In the genomic region with DNA sequence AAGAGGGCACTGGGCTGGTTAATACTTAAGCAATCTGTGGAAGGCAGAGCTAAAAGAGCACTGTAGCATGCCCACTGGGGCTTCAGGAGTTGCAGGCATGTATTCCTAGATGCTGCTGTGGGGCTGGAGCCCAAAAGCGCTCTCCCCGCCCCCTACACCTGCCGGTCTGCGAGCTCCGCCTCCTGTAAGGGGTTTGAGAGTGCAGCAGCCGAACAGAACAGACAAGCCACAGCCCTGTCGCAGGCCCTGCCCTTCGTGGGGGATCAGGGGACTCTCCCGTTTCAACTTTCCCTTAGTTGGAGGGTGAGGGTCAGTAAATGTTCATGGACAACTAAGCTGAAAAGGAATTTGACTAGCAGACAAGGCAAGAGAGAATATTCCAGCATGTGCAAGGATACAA, we compare ENCODE assay signal across 23 cellular contexts. TPM values are rescaled to one million over a fixed set of nuclear protein-coding genes. Genes with fewer than 3 reads are reported as not detected.
DNase-seq lines count a peak whose midpoint lies in the region; ATAC-seq, FAIRE-seq and TF ChIP-seq lines count a peak whose summit lies in the region.
"Had no signal": no experiment of that assay in that cellular context is flagged by ENCODE, and none has a peak within 500 bp of the region (broad histone marks: within the 10 kb centered on the region; RNA-seq: fewer than 3 reads in every experiment).

No MANE protein-coding gene starts in this region.

- peaks cover 3% of the 10 kb centered on the region for H3K36me3 ChIP-seq in mammary epithelial cell (ENCODE audit: insufficient read depth, low read length)
- H3K36me3 ChIP-seq in kidney (ENCODE audit: control insufficient read depth in 1 of 2, insufficient read depth in 2 of 2, low read length in 2 of 2) = no peaks in the 10 kb centered on the region

- no peak overlapping the region for H3K4me3 ChIP-seq in mammary epithelial cell (replicated peaks in 1 of 3; ENCODE audit: insufficient read depth in 1 of 3, low read depth in 2 of 3, low read length in 3 of 3)
- no peak overlapping the region for H3K4me3 ChIP-seq in kidney (ENCODE audit: low read length in 2 of 2)
- H3K4me3 ChIP-seq: A549; BLaER1 treated with 17β-estradiol and CSF1 and Interleukin-3, amounts not matched to agents 10 nM and 100 nM had no signal

- H3K9ac ChIP-seq in mammary epithelial cell (ENCODE audit: insufficient read depth, low read length) (no peak overlapping the region), kidney (ENCODE audit: low read length in 2 of 2) (no peak overlapping the region)
- H3K9ac ChIP-seq: BLaER1 treated with 17β-estradiol and CSF1 and Interleukin-3, amounts not matched to agents 10 nM and 100 nM had no signal

- 88% methylated on average over 7 of the region's 9 CpGs for WGBS in mammary epithelial cell (ENCODE audit: low coverage, missing lambda C conversion rate)

- FAIRE-seq in kidney (lab: Jason Lieb, UNC) = no peak
- FAIRE-seq: A549, D721Med, G401.6, GM12891, GM19239 had no signal

- no peaks in the 10 kb centered on the region for H3K27me3 Mint-ChIP-seq in MCF 10A (ENCODE audit: insufficient read depth, unreplicated experiment)
- no peaks in the 10 kb centered on the region for H3K27me3 Mint-ChIP-seq in dendritic cell treated with granulocyte-macrophage colony-stimulating factor and Interleukin-4, amounts not matched to agents 40 ng/mL and 50 ng/mL, for 4 days
- H3K27me3 Mint-ChIP-seq in stimulated activated naive CD8-positive, alpha-beta T cell treated with anti-CD3 and anti-CD28 coated beads, Interleukin-15, amount 100 ng/mL, for 72 hours = no peaks in the 10 kb centered on the region
- H3K27me3 Mint-ChIP-seq: B cell; CD4-positive, alpha-beta T cell had no signal

- no peaks in the 10 kb centered on the region for H3K4me1 ChIP-seq in mammary epithelial cell (ENCODE audit: insufficient read depth, low read length)
- H3K4me1 ChIP-seq in kidney (ENCODE audit: control insufficient read depth in 1 of 2, insufficient read depth in 1 of 2, low read depth in 1 of 2, low read length in 2 of 2) = no peaks in the 10 kb centered on the region
- H3K4me1 ChIP-seq: Caco-2 had no signal

- BruUV-seq in MCF 10A (replicated peaks; lab: Mats Ljungman, UMichigan) (no TSS peak), mammary epithelial cell (replicated peaks; lab: Mats Ljungman, UMichigan) (no TSS peak)

- no peaks in the 10 kb centered on the region for H3K27me3 ChIP-seq in mammary epithelial cell (ENCODE audit: insufficient read depth, low read length)
- H3K27me3 ChIP-seq: BLaER1 treated with 17β-estradiol and CSF1 and Interleukin-3, amounts not matched to agents 10 nM and 100 nM had no signal

- no peaks in the 10 kb centered on the region for H3K9me3 ChIP-seq in mammary epithelial cell (replicated peaks; ENCODE audit: insufficient read depth, low read length)
- H3K9me3 ChIP-seq in kidney (ENCODE audit: control insufficient read depth in 1 of 2, low read length in 2 of 2) = no peaks in the 10 kb centered on the region
- H3K9me3 ChIP-seq: A549, Caco-2 had no signal

- H3K9me3 Mint-ChIP-seq in MCF 10A (ENCODE audit: unreplicated experiment) = no peaks in the 10 kb centered on the region
- H3K9me3 Mint-ChIP-seq in dendritic cell treated with granulocyte-macrophage colony-stimulating factor and Interleukin-4, amounts not matched to agents 40 ng/mL and 50 ng/mL, for 4 days = no peaks in the 10 kb centered on the region
- H3K9me3 Mint-ChIP-seq in stimulated activated naive CD8-positive, alpha-beta T cell treated with anti-CD3 and anti-CD28 coated beads, Interleukin-15, amount 100 ng/mL, for 72 hours = no peaks in the 10 kb centered on the region
- H3K9me3 Mint-ChIP-seq: CD4-positive, alpha-beta T cell; CD8-positive, alpha-beta T cell had no signal

- CTCF ChIA-PET in MCF 10A (lab: Yijun Ruan, JAX) (interaction anchor here (0.6 to 0.9 kb wide), 2 partner anchors 30 to 254 kb away, joined by 3 read pairs; no protein-coding TSS in a partner anchor), mammary epithelial cell (lab: Charles Lee; ENCODE audit: low non-redundant PET) (no interaction called here)

- H3K4me3 Mint-ChIP-seq in MCF 10A (ENCODE audit: unreplicated experiment) = no peak overlapping the region
- no peak overlapping the region for H3K4me3 Mint-ChIP-seq in dendritic cell treated with granulocyte-macrophage colony-stimulating factor and Interleukin-4, amounts not matched to agents 40 ng/mL and 50 ng/mL, for 4 days
- H3K4me3 Mint-ChIP-seq in stimulated activated naive CD8-positive, alpha-beta T cell treated with anti-CD3 and anti-CD28 coated beads, Interleukin-15, amount 100 ng/mL, for 72 hours = no peak overlapping the region
- H3K4me3 Mint-ChIP-seq: B cell; CD4-positive, alpha-beta T cell; CD8-positive, alpha-beta T cell had no signal

- no peak overlapping the region for H2AFZ ChIP-seq in mammary epithelial cell (ENCODE audit: low read depth, low read length)

- POLR2A ChIA-PET in MCF 10A (lab: Yijun Ruan, JAX) = no interaction called here

- H3K79me2 ChIP-seq in mammary epithelial cell (ENCODE audit: insufficient read depth, low read length) = no peaks in the 10 kb centered on the region

- H3K4me1 Mint-ChIP-seq in MCF 10A (ENCODE audit: insufficient read depth, unreplicated experiment) = peaks cover 4% of the 10 kb centered on the region
- peaks cover 45% of the 10 kb centered on the region for H3K4me1 Mint-ChIP-seq in dendritic cell treated with granulocyte-macrophage colony-stimulating factor and Interleukin-4, amounts not matched to agents 40 ng/mL and 50 ng/mL, for 4 days (ENCODE audit: low read depth)
- no peaks in the 10 kb centered on the region for H3K4me1 Mint-ChIP-seq in stimulated activated naive CD8-positive, alpha-beta T cell treated with anti-CD3 and anti-CD28 coated beads, Interleukin-15, amount 100 ng/mL, for 72 hours
- H3K4me1 Mint-ChIP-seq: B cell had no signal

- intact Hi-C loops in MCF 10A (cut with micrococcal nuclease) (no loop called here), mammary epithelial cell (cut with micrococcal nuclease) (no loop called here), kidney (cut with DNase I) (no loop called here), posterior vena cava (cut with DNase I) (no loop called here)
- intact Hi-C loops in dendritic cell treated with granulocyte-macrophage colony-stimulating factor and Interleukin-4, amounts not matched to agents 40 ng/mL and 50 ng/mL, for 4 days (cut with micrococcal nuclease) = no loop called here

- no peak overlapping the region for H3K4me2 ChIP-seq in mammary epithelial cell (ENCODE audit: insufficient read depth, low read depth, low read length)
- H3K4me2 ChIP-seq: A549; BLaER1 treated with 17β-estradiol and CSF1 and Interleukin-3, amounts not matched to agents 10 nM and 100 nM had no signal

- no peaks in the 10 kb centered on the region for H3K36me3 Mint-ChIP-seq in MCF 10A (ENCODE audit: insufficient read depth, unreplicated experiment)
- peaks cover 40% of the 10 kb centered on the region for H3K36me3 Mint-ChIP-seq in dendritic cell treated with granulocyte-macrophage colony-stimulating factor and Interleukin-4, amounts not matched to agents 40 ng/mL and 50 ng/mL, for 4 days (ENCODE audit: low read depth)

- in situ Hi-C loops in mammary epithelial cell (cut with MboI; ENCODE audit: low sequenced_read_pairs in 2 of 2) = no loop called here

- H3K27ac ChIP-seq in mammary epithelial cell (ENCODE audit: insufficient read depth, low read depth, low read length) (no peak overlapping the region), kidney (ENCODE audit: low read depth in 2 of 2, low read length in 2 of 2) (no peak overlapping the region)
- H3K27ac ChIP-seq: 22Rv1; A549; BLaER1 treated with 17β-estradiol and CSF1 and Interleukin-3, amounts not matched to agents 10 nM and 100 nM; C4-2B had no signal

- no peaks in the 10 kb centered on the region for H4K20me1 ChIP-seq in mammary epithelial cell (ENCODE audit: insufficient read depth, low read length)

- dilution Hi-C loops in mammary epithelial cell (cut with HindIII; ENCODE audit: low sequenced_read_pairs) = loop anchor here (25.0 kb wide), 1 partner anchor 361 kb away; the partner anchor contains the start of gene SIX1

- TF ChIP-seq CTCF in MCF 10A (IDR thresholded peaks at IDR 0.05; ENCODE audit: unreplicated experiment) = no peak
- TF ChIP-seq CTCF in mammary epithelial cell (conservative IDR thresholded peaks at IDR 0.05 in 1 of 2, IDR thresholded peaks at IDR 0.05 in 1 of 2; ENCODE audit: extremely low read depth in 1 of 2, insufficient read depth in 1 of 2, low read depth in 1 of 2, low read length in 2 of 2) = no peak
- no peak for TF ChIP-seq CTCF in kidney (IDR thresholded peaks at IDR 0.05; ENCODE audit: borderline replicate concordance, extremely low read depth, insufficient read depth)

- no peak for ATAC-seq in stimulated activated naive CD8-positive, alpha-beta T cell treated with anti-CD3 and anti-CD28 coated beads, Interleukin-15, amount 100 ng/mL, for 72 hours
- ATAC-seq: A549; CD8-positive, alpha-beta T cell had no signal

- H3K27ac Mint-ChIP-seq in MCF 10A (ENCODE audit: low read depth, unreplicated experiment) = peak overlapping the region; percentile 21
- peak overlapping the region; percentile 62 for H3K27ac Mint-ChIP-seq in dendritic cell treated with granulocyte-macrophage colony-stimulating factor and Interleukin-4, amounts not matched to agents 40 ng/mL and 50 ng/mL, for 4 days
- no peak overlapping the region for H3K27ac Mint-ChIP-seq in stimulated activated naive CD8-positive, alpha-beta T cell treated with anti-CD3 and anti-CD28 coated beads, Interleukin-15, amount 100 ng/mL, for 72 hours
- H3K27ac Mint-ChIP-seq: B cell; CD4-positive, alpha-beta T cell; CD8-positive, alpha-beta T cell had no signal

- DNase-seq in MCF 10A (ENCODE audit: unreplicated experiment) (no peak), mammary epithelial cell (no peak), kidney (peak; percentile 52), posterior vena cava (ENCODE audit: low spot score) (no peak), NCI-H82 treated with DMSO at 0.1 percent for 48 hours (lab: John Stamatoyannopoulos, UW; ENCODE audit: unreplicated experiment) (no peak)
- no peak for DNase-seq in stimulated activated naive CD8-positive, alpha-beta T cell treated with anti-CD3 and anti-CD28 coated beads, Interleukin-15, amount 100 ng/mL, for 72 hours
- DNase-seq: AML-193; Caco-2; Calu3; CD4-positive, alpha-beta T cell; CD8-positive, alpha-beta T cell; DMS79 treated with DMSO at 0.1 percent for 48 hours; GF-D8 had no signal

RNA-seq across cellular contexts. Expression of gene SLC38A6, which starts 17.6 kb away (rescaled TPM):
- 7.9 and 12.6 TPM in 2 replicates for total RNA-seq in MCF 10A (2022)
- total RNA-seq in mammary epithelial cell = 10 to 100 TPM; 15.2 to 46.5 TPM
- polyA plus RNA-seq in mammary epithelial cell = 8.4 TPM
- 19.6 TPM for polyA minus RNA-seq in mammary epithelial cell
- total RNA-seq in kidney = 16.6 TPM
- 21.9 TPM for polyA plus RNA-seq in kidney (ENCODE audit: insufficient read depth, low read depth, low replicate concordance)
- total RNA-seq in posterior vena cava = 10 to 100 TPM; 15.8 to 20.9 TPM

RNA-seq across cellular contexts. Expression of gene TRMT5, which starts 17.7 kb away (rescaled TPM):
- total RNA-seq in MCF 10A (2022) (15.7 and 17.5 TPM in 2 replicates), mammary epithelial cell (10 to 100 TPM; 15.3 to 18.6 TPM), kidney (17.5 TPM), posterior vena cava (10 to 100 TPM; 13.0 to 13.4 TPM)
- polyA plus RNA-seq in mammary epithelial cell (5.4 TPM), kidney (ENCODE audit: insufficient read depth, low read depth, low replicate concordance) (5.6 TPM)
- 9.3 TPM for polyA minus RNA-seq in mammary epithelial cell

Comparison
In these comparisons a context has a peak if more than half of its experiments do, and no peak if none do; other contexts are left out.
1. H3K27ac Mint-ChIP-seq: peak in MCF 10A (single experiment) and dendritic cell treated with granulocyte-macrophage colony-stimulating factor and Interleukin-4, amounts not matched to agents 40 ng/mL and 50 ng/mL, for 4 days (single experiment); none in stimulated activated naive CD8-positive, alpha-beta T cell treated with anti-CD3 and anti-CD28 coated beads, Interleukin-15, amount 100 ng/mL, for 72 hours (0 of 2).